Comparison of ENCODE assay signal across 22 cellular contexts in genomic region chr1:193157360-193157759, GRCh38. TPM values are rescaled to one million over a fixed set of nuclear protein-coding genes. Genes with fewer than 3 reads are reported as not detected.
"Had no signal": no experiment of that assay in that cellular context is flagged by ENCODE, and none has a peak within 500 bp of the region (broad histone marks: within the 10 kb centered on the region; RNA-seq: fewer than 3 reads in every experiment).

No MANE protein-coding gene starts in this region.

- DNase-seq: activated CD4-positive, alpha-beta T cell treated with anti-CD3 and anti-CD28 coated beads for 4 hours; activated CD8-positive, alpha-beta memory T cell treated with anti-CD3 and anti-CD28 coated beads, Interleukin-2, amount 50 U/mL, for 48 hours; activated CD8-positive, alpha-beta T cell treated with anti-CD3 and anti-CD28 coated beads, Interleukin-2, amount 10 ng/mL, durations not matched to agents 7 days and 5 days; activated naive CD4-positive, alpha-beta T cell treated with anti-CD3 and anti-CD28 coated beads, Interleukin-2, amount 50 U/mL, for 16 hours; activated T-cell treated with anti-CD3 and anti-CD28 coated beads, Interleukin-2, amount 50 U/mL, for 1 hour; aorta; caudate nucleus; NCI-H1092; NCI-H1417; NCI-H1930; NCI-H2107; NCI-H2171 treated with DMSO at 0.1 percent for 48 hours; NCI-H226; NCI-H526; NCI-H82; SHP77 treated with DMSO at 0.1 percent for 48 hours; T-cell had no signal

- H3K27ac Mint-ChIP-seq: activated CD8-positive, alpha-beta T cell treated with anti-CD3 and anti-CD28 coated beads, Interleukin-2, amount 10 ng/mL, durations not matched to agents 7 days and 5 days had no signal

- H3K27me3 Mint-ChIP-seq: T-cell had no signal

- H3K27me3 ChIP-seq: breast epithelium had no signal

- H3K4me3 ChIP-seq: breast epithelium had no signal

- H3K9me3 ChIP-seq: breast epithelium had no signal

- H3K4me3 Mint-ChIP-seq: activated CD8-positive, alpha-beta T cell treated with anti-CD3 and anti-CD28 coated beads, Interleukin-2, amount 10 ng/mL, durations not matched to agents 7 days and 5 days; T-cell had no signal

- H3K9ac ChIP-seq: KMS-11 had no signal

- H3K9me3 Mint-ChIP-seq: T-cell had no signal

- H3K4me2 ChIP-seq: KMS-11 had no signal

- H3K4me1 ChIP-seq: breast epithelium had no signal

- ATAC-seq: activated CD8-positive, alpha-beta T cell treated with anti-CD3 and anti-CD28 coated beads, Interleukin-2, amount 10 ng/mL, durations not matched to agents 7 days and 5 days; T-cell had no signal

- H3K27ac ChIP-seq: breast epithelium, KMS-11, VCaP had no signal

RNA-seq across cellular contexts. Expression of gene B3GALT2, which starts 29.1 kb away (rescaled TPM):
- total RNA-seq: MCF 10A, NCI-H460 had no signal
